Comparison of ENCODE assay signal across 21 cellular contexts in genomic region chr9:81052846-81053245, GRCh38.
DNase-seq lines count a peak whose midpoint lies in the region; ATAC-seq and TF ChIP-seq lines count a peak whose summit lies in the region.
"Had no signal": no experiment of that assay in that cellular context is flagged by ENCODE, and none has a peak within 500 bp of the region (broad histone marks: within the 10 kb centered on the region; RNA-seq: fewer than 3 reads in every experiment).

No MANE protein-coding gene starts in this region.

- no peak for TF ChIP-seq CTCF in epithelial cell of esophagus (IDR thresholded peaks at IDR 0.05; ENCODE audit: insufficient read depth, low read depth, low read length, missing control alignments)
- TF ChIP-seq CTCF in osteoblast (IDR thresholded peaks at IDR 0.05; ENCODE audit: extremely low read depth, low read depth, low read length) = no peak

- H3K27ac ChIP-seq in osteoblast (ENCODE audit: low read depth, low read length) (no peak overlapping the region), aorta (ENCODE audit: low read depth in 1 of 2, low read length in 2 of 2) (no peak overlapping the region)
- H3K27ac ChIP-seq in effector memory CD4-positive, alpha-beta T cell (ENCODE audit: insufficient read depth, low read length, poor library complexity, severe bottlenecking) = no peak overlapping the region
- H3K27ac ChIP-seq: adrenal gland, neural progenitor cell, WERI-Rb-1 had no signal

- intact Hi-C loops in aorta (cut with DNase I) = no loop called here

- WGBS in aorta, 2 donors = 79 to 90% methylated on average over 1 of the region's 1 CpG

- no peaks in the 10 kb centered on the region for H4K20me1 ChIP-seq in osteoblast (ENCODE audit: insufficient read depth, low read length)

- H3K79me2 ChIP-seq in osteoblast (ENCODE audit: insufficient read depth, low read length) = no peaks in the 10 kb centered on the region

- H3K27me3 ChIP-seq in osteoblast (ENCODE audit: insufficient read depth, low read length) (no peaks in the 10 kb centered on the region), aorta (ENCODE audit: control insufficient read depth in 1 of 2, insufficient read depth in 2 of 2, low read length in 1 of 2) (no peaks in the 10 kb centered on the region)
- H3K27me3 ChIP-seq in effector memory CD4-positive, alpha-beta T cell (replicated peaks; ENCODE audit: control insufficient read depth, insufficient read depth, low read length, poor library complexity, severe bottlenecking) = no peaks in the 10 kb centered on the region
- H3K27me3 ChIP-seq: adrenal gland, neural progenitor cell had no signal

- peak overlapping the region; percentile 26 for H3K4me2 ChIP-seq in osteoblast (ENCODE audit: insufficient read depth, low read length)
- H3K4me2 ChIP-seq: neural progenitor cell had no signal

- H3K36me3 ChIP-seq in osteoblast (ENCODE audit: insufficient read depth, low read length) (no peaks in the 10 kb centered on the region), aorta (ENCODE audit: control insufficient read depth in 1 of 2, insufficient read depth in 2 of 2, low read length in 1 of 2) (no peaks in the 10 kb centered on the region)
- no peaks in the 10 kb centered on the region for H3K36me3 ChIP-seq in effector memory CD4-positive, alpha-beta T cell (ENCODE audit: control insufficient read depth, insufficient read depth, low read length)
- H3K36me3 ChIP-seq: adrenal gland, neural progenitor cell, WERI-Rb-1 had no signal

- peaks cover 9% of the 10 kb centered on the region for H3K4me1 ChIP-seq in osteoblast (ENCODE audit: insufficient read depth, low read length)
- no peaks in the 10 kb centered on the region for H3K4me1 ChIP-seq in effector memory CD4-positive, alpha-beta T cell (ENCODE audit: control insufficient read depth, insufficient read depth, low read length, poor library complexity, severe bottlenecking)
- H3K4me1 ChIP-seq in aorta (ENCODE audit: control insufficient read depth in 1 of 2, insufficient read depth in 2 of 2, low read length in 2 of 2) = no peaks in the 10 kb centered on the region
- H3K4me1 ChIP-seq: adrenal gland, neural progenitor cell had no signal

- ATAC-seq in GM19023 (IDR thresholded peaks at IDR 0.05; ENCODE audit: unreplicated experiment) (no peak), aorta (ENCODE audit: low FRiP score) (no peak)

- H3K9me3 ChIP-seq in osteoblast (ENCODE audit: low read depth, low read length) (no peaks in the 10 kb centered on the region), aorta (ENCODE audit: control insufficient read depth, low read length) (no peaks in the 10 kb centered on the region)
- no peaks in the 10 kb centered on the region for H3K9me3 ChIP-seq in effector memory CD4-positive, alpha-beta T cell (ENCODE audit: control insufficient read depth, low read length)

- H3K4me3 ChIP-seq in epithelial cell of esophagus (ENCODE audit: low read length) (no peak overlapping the region), osteoblast (ENCODE audit: insufficient read depth, low read length) (no peak overlapping the region), aorta (ENCODE audit: low read length in 2 of 2) (no peak overlapping the region)
- H3K4me3 ChIP-seq in effector memory CD4-positive, alpha-beta T cell (ENCODE audit: insufficient read depth, low read depth, low read length, poor library complexity, severe bottlenecking) = no peak overlapping the region
- H3K4me3 ChIP-seq: adrenal gland, neural progenitor cell had no signal

- H2AFZ ChIP-seq in osteoblast (ENCODE audit: low read length) = no peak overlapping the region
- H2AFZ ChIP-seq: neural progenitor cell had no signal

- peak; percentile 5 for DNase-seq in GM03348 (ENCODE audit: low spot score)
- peak; percentile 22 for DNase-seq in NCI-H226
- DNase-seq in epithelial cell of esophagus (ENCODE audit: low read depth) = peak; percentile 33
- peak; percentile 44 for DNase-seq in osteoblast (ENCODE audit: insufficient read length, low spot score, missing footprints)
- no peak for DNase-seq in effector memory CD4-positive, alpha-beta T cell
- no peak for DNase-seq in T1000 (lab: John Stamatoyannopoulos, UW)
- no peak for DNase-seq in aorta
- DNase-seq: activated CD8-positive, alpha-beta memory T cell treated with anti-CD3 and anti-CD28 coated beads for 24 hours; adrenal gland; AML-193; Calu3; GF-D8; glutamatergic neuron; H9; kidney; NCI-H1930; NCI-H524 treated with DMSO at 0.1 percent for 48 hours; SW 1271; WERI-Rb-1 had no signal

Comparison
In these comparisons a context has a peak if more than half of its experiments do, and no peak if none do; other contexts are left out.
1. DNase-seq: peak in GM03348 (single experiment), NCI-H226 (single experiment), epithelial cell of esophagus (single experiment) and osteoblast (single experiment); none in effector memory CD4-positive, alpha-beta T cell (0 of 3), T1000 (single experiment) and aorta (0 of 2).